ENCODE assay signal across 18 cellular contexts in the genomic region with DNA sequence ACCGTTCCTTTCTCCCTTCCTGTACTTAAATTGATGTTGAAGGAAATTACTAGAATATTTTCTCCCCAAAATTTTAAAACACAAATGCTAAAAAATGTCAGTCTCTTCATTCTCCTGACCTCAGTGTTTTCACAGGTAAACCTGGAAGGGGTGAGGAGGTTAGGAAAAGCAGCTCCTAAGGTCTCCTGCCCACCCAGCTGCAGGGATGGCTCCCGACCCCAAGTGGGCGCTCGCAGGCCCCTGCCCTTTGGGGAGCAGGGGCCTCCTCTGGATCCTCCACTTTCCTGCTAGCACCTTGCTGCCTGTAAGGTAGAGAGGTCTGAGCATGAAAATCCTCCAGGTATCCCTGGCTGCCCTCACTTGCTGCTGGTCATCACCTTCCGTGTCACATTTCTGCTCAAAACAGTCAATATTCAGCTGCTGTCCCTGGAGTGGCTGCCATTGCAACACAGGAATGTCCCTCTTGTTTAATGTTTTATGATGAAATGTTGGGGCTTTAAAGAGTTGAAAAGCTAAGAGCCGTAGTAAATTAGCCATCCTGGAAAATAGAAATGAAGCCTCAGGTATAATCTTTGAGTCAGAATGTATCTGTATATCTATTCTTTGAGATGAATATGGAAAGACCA. TPM values are rescaled to one million over a fixed set of nuclear protein-coding genes. Genes with fewer than 3 reads are reported as not detected.
DNase-seq lines count a peak whose midpoint lies in the region; ATAC-seq, FAIRE-seq and TF ChIP-seq lines count a peak whose summit lies in the region.
"Had no signal": no experiment of that assay in that cellular context is flagged by ENCODE, and none has a peak within 500 bp of the region (broad histone marks: within the 10 kb centered on the region; RNA-seq: fewer than 3 reads in every experiment).

No MANE protein-coding gene starts in this region.

- H3K4me3 Mint-ChIP-seq in glutamatergic neuron (ENCODE audit: unreplicated experiment): peak overlapping the region; percentile 42
- H3K4me3 Mint-ChIP-seq: activated CD8-positive, alpha-beta T cell treated with anti-CD3 and anti-CD28 coated beads for 36 hours; stimulated activated naive CD8-positive, alpha-beta T cell treated with anti-CD3 and anti-CD28 coated beads, Interleukin-15, amount 100 ng/mL, for 72 hours had no signal

- H3K9me3 ChIP-seq in RWPE2 (ENCODE audit: severe bottlenecking): no peaks in the 10 kb centered on the region
- H3K9me3 ChIP-seq: SK-N-SH had no signal

- H3K36me3 ChIP-seq in RWPE2 (ENCODE audit: low read depth): peaks cover 23% of the 10 kb centered on the region
- H3K36me3 ChIP-seq in rectal smooth muscle tissue (ENCODE audit: control insufficient read depth, insufficient read depth, low read length): peaks cover 12% of the 10 kb centered on the region

- H3K27me3 Mint-ChIP-seq in glutamatergic neuron (ENCODE audit: unreplicated experiment): peaks cover 13% of the 10 kb centered on the region
- H3K27me3 Mint-ChIP-seq: activated CD8-positive, alpha-beta T cell treated with anti-CD3 and anti-CD28 coated beads for 36 hours; stimulated activated naive CD8-positive, alpha-beta T cell treated with anti-CD3 and anti-CD28 coated beads, Interleukin-15, amount 100 ng/mL, for 72 hours had no signal

- peaks cover 7% of the 10 kb centered on the region for H3K9me3 Mint-ChIP-seq in glutamatergic neuron (ENCODE audit: unreplicated experiment)
- H3K9me3 Mint-ChIP-seq: activated CD8-positive, alpha-beta T cell treated with anti-CD3 and anti-CD28 coated beads for 36 hours; stimulated activated naive CD8-positive, alpha-beta T cell treated with anti-CD3 and anti-CD28 coated beads, Interleukin-15, amount 100 ng/mL, for 72 hours had no signal

- no peak overlapping the region for H3K9ac ChIP-seq in rectal smooth muscle tissue (ENCODE audit: low read length)

- TF ChIP-seq CTCF in 22Rv1 (IDR thresholded peaks at IDR 0.05) (no peak), RWPE2 (IDR thresholded peaks at IDR 0.05; ENCODE audit: poor library complexity, severe bottlenecking) (no peak), glutamatergic neuron (IDR thresholded peaks at IDR 0.05; ENCODE audit: partially characterized antibody, unreplicated experiment) (no peak), D721Med (IDR thresholded peaks at IDR 0.05; ENCODE audit: insufficient read depth, missing control alignments) (no peak)

- H3K4me3 ChIP-seq in RWPE2 (ENCODE audit: severe bottlenecking) (no peak overlapping the region), rectal smooth muscle tissue (ENCODE audit: low read length) (no peak overlapping the region)
- H3K4me3 ChIP-seq: smooth muscle cell had no signal

- H3K4me1 ChIP-seq in RWPE2 (ENCODE audit: insufficient read depth, poor library complexity, severe bottlenecking) (peaks cover 7% of the 10 kb centered on the region), rectal smooth muscle tissue (ENCODE audit: control insufficient read depth, insufficient read depth, low read length) (peaks cover 50% of the 10 kb centered on the region)

- FAIRE-seq in D721Med (lab: Jason Lieb, UNC): no peak
- FAIRE-seq: TTC549 had no signal

- peaks cover 31% of the 10 kb centered on the region for H3K4me1 Mint-ChIP-seq in glutamatergic neuron (ENCODE audit: low read depth, unreplicated experiment)

- no peaks in the 10 kb centered on the region for H3K36me3 Mint-ChIP-seq in glutamatergic neuron (ENCODE audit: unreplicated experiment)

- H3K27me3 ChIP-seq in RWPE2 (ENCODE audit: insufficient read depth, poor library complexity, severe bottlenecking) (no peaks in the 10 kb centered on the region), rectal smooth muscle tissue (ENCODE audit: control insufficient read depth, insufficient read depth, low read length) (no peaks in the 10 kb centered on the region)

- no peak for ATAC-seq in RWPE2 (ENCODE audit: low read depth)
- ATAC-seq: activated CD8-positive, alpha-beta T cell treated with anti-CD3 and anti-CD28 coated beads for 36 hours; stimulated activated naive CD8-positive, alpha-beta T cell treated with anti-CD3 and anti-CD28 coated beads, Interleukin-15, amount 100 ng/mL, for 72 hours had no signal

- peak overlapping the region; percentile 12 for H3K27ac Mint-ChIP-seq in glutamatergic neuron (ENCODE audit: unreplicated experiment)
- H3K27ac Mint-ChIP-seq: activated CD8-positive, alpha-beta T cell treated with anti-CD3 and anti-CD28 coated beads for 36 hours had no signal

- peak overlapping the region; percentile 73 for H3K27ac ChIP-seq in 22Rv1
- peak overlapping the region; percentile 64 for H3K27ac ChIP-seq in RWPE2 (ENCODE audit: poor library complexity, severe bottlenecking)
- peak overlapping the region; percentile 27 for H3K27ac ChIP-seq in rectal smooth muscle tissue (ENCODE audit: low read depth, low read length)

- DNase-seq in RWPE2 (ENCODE audit: low spot score) (no peak), glutamatergic neuron (no peak), superior temporal gyrus (ENCODE audit: extremely low spot score) (no peak), D721Med (ENCODE audit: insufficient read length, low spot score) (no peak), DMS79 treated with DMSO at 0.1 percent for 48 hours (lab: John Stamatoyannopoulos, UW) (no peak)
- no peak for DNase-seq in stimulated activated CD4-positive, alpha-beta T cell treated with anti-CD3 and anti-CD28 coated beads, Interleukin-15, amount 100 ng/mL, for 24 hours
- DNase-seq: activated CD8-positive, alpha-beta T cell treated with anti-CD3 and anti-CD28 coated beads for 36 hours; activated effector memory CD4-positive, alpha-beta T cell treated with anti-CD3 and anti-CD28 coated beads, Interleukin-2, amount 50 U/mL, for 16 hours; KG1; mesendoderm; NCI-H1417; NCI-H226; stimulated activated naive CD8-positive, alpha-beta T cell treated with anti-CD3 and anti-CD28 coated beads, Interleukin-15, amount 100 ng/mL, for 72 hours had no signal

RNA-seq across cellular contexts. Expression of gene HSP90AB1, which starts 10.9 kb away (rescaled TPM):
- total RNA-seq in glutamatergic neuron (ENCODE audit: unreplicated experiment): 771 TPM

RNA-seq across cellular contexts. Expression of gene SLC29A1, which starts 12.6 kb away (rescaled TPM):
- 20.0 TPM for total RNA-seq in glutamatergic neuron (ENCODE audit: unreplicated experiment)

RNA-seq across cellular contexts. Expression of gene MYMX, which starts 19.3 kb away (rescaled TPM):
- 0.91 TPM for total RNA-seq in glutamatergic neuron (ENCODE audit: unreplicated experiment)
- total RNA-seq: activated CD8-positive, alpha-beta T cell treated with anti-CD3 and anti-CD28 coated beads for 36 hours; smooth muscle cell had no signal

RNA-seq across cellular contexts. Expression of gene SLC35B2, which starts 21.3 kb away (rescaled TPM):
- total RNA-seq in glutamatergic neuron (ENCODE audit: unreplicated experiment): 71.8 TPM

RNA-seq across cellular contexts. Expression of gene NFKBIE, which starts 29.3 kb away (rescaled TPM):
- total RNA-seq in glutamatergic neuron (ENCODE audit: unreplicated experiment): 15.3 TPM
